Comparison of ENCODE assay signal across 8 cellular contexts in the genomic region with DNA sequence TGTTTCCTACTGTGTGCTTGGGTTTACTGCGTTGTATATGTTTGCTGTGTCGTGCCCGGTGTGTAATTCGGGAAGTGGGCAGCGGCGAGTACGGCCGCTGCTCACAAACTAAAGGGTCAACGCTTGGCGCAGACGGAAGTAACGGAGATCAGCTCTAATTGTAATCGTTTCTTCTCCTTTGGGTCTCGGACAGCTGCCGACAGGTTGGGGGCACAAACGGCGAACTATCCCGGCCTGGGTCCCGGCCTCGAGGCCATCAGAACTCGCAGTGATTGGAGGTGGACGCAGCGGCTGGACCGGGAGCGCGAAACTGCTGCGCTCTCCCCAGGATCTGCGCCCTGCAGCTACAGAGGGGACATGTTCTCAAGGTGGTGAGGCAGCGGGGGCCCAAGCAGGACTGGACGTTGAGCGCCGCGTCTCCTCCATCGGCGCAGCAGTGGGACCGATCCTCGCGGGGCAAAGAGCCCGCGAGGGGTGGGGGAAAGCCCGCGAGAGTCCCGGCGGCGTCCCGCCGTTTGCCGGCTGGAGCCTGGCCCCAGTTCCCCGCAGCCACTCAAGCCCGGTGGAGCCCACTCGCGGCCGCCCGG. TPM values are rescaled to one million over a fixed set of nuclear protein-coding genes. Genes with fewer than 3 reads are reported as not detected.
A peak's percentile ranks its signal among the peaks of the same experiment; 100 is the strongest.
DNase-seq lines count a peak whose midpoint lies in the region; ATAC-seq and TF ChIP-seq lines count a peak whose summit lies in the region.

No MANE protein-coding gene starts in this region.

- CTCF ChIA-PET in HEK293T (lab: Yijun Ruan, JAX): no interaction called here

- H3K27ac ChIP-seq in HUES48 (ENCODE audit: low read depth, low read length) (peak overlapping the region; percentile 63), iPS-18a (ENCODE audit: low read length) (no peak overlapping the region)

- no peaks in the 10 kb centered on the region for H3K36me3 Mint-ChIP-seq in activated naive CD8-positive, alpha-beta T cell treated with anti-CD3 and anti-CD28 coated beads, Interleukin-2, amount 10 ng/mL, durations not matched to agents 7 days and 5 days

- H3K9me3 ChIP-seq in HUES48 (ENCODE audit: control insufficient read depth, insufficient read depth, low read length) (no peaks in the 10 kb centered on the region), iPS-18a (ENCODE audit: control insufficient read depth, low read depth, low read length) (no peaks in the 10 kb centered on the region), skeletal muscle satellite cell (replicated peaks; ENCODE audit: low read length) (peaks cover 12% of the 10 kb centered on the region)

- H3K4me1 Mint-ChIP-seq in activated naive CD8-positive, alpha-beta T cell treated with anti-CD3 and anti-CD28 coated beads, Interleukin-2, amount 10 ng/mL, durations not matched to agents 7 days and 5 days: peaks cover 3% of the 10 kb centered on the region

- H3K27ac Mint-ChIP-seq in activated naive CD8-positive, alpha-beta T cell treated with anti-CD3 and anti-CD28 coated beads, Interleukin-2, amount 10 ng/mL, durations not matched to agents 7 days and 5 days: peak overlapping the region; percentile 50

- ATAC-seq in activated naive CD8-positive, alpha-beta T cell treated with anti-CD3 and anti-CD28 coated beads, Interleukin-2, amount 10 ng/mL, durations not matched to agents 7 days and 5 days (ENCODE audit: low read depth): no peak
- no peak for ATAC-seq in HG02678 (IDR thresholded peaks at IDR 0.05; ENCODE audit: unreplicated experiment)
- ATAC-seq in activated CD4-positive, CD25-positive, alpha-beta regulatory T cell treated with anti-CD3 and anti-CD28 coated beads, Interleukin-2, amount 50 U/mL, for 24 hours: no peak

- H3K27me3 ChIP-seq in HUES48 (ENCODE audit: control insufficient read depth, insufficient read depth, low read length): peaks cover 6% of the 10 kb centered on the region; the same call in 1 of the 2 replicates
- peaks cover 9% of the 10 kb centered on the region for H3K27me3 ChIP-seq in iPS-18a (ENCODE audit: control insufficient read depth, insufficient read depth, low read length)
- peaks cover 42% of the 10 kb centered on the region for H3K27me3 ChIP-seq in skeletal muscle satellite cell (ENCODE audit: control insufficient read depth, insufficient read depth, low read length)

- no peak for DNase-seq in activated naive CD8-positive, alpha-beta T cell treated with anti-CD3 and anti-CD28 coated beads, Interleukin-2, amount 10 ng/mL, durations not matched to agents 7 days and 5 days
- no peak for DNase-seq in NCI-H510A treated with DMSO at 0.1 percent for 48 hours (lab: John Stamatoyannopoulos, UW)
- DNase-seq in HEK293T (ENCODE audit: extremely low spot score): no peak

- H3K36me3 ChIP-seq in HUES48 (ENCODE audit: control insufficient read depth, insufficient read depth, low read length): peaks cover 25% of the 10 kb centered on the region
- peaks cover 8% of the 10 kb centered on the region for H3K36me3 ChIP-seq in iPS-18a (ENCODE audit: control insufficient read depth, low read depth, low read length)
- H3K36me3 ChIP-seq in skeletal muscle satellite cell (ENCODE audit: insufficient read depth, low read length): no peaks in the 10 kb centered on the region

- H3K4me1 ChIP-seq in HUES48 (ENCODE audit: control insufficient read depth, insufficient read depth, low read length) (peaks cover 43% of the 10 kb centered on the region), iPS-18a (ENCODE audit: control insufficient read depth, low read depth, low read length) (no peaks in the 10 kb centered on the region), skeletal muscle satellite cell (ENCODE audit: control insufficient read depth, insufficient read depth, low read length) (no peaks in the 10 kb centered on the region)

- H3K4me3 ChIP-seq in HUES48 (ENCODE audit: low read depth, low read length) (peak overlapping the region; percentile 87), iPS-18a (ENCODE audit: low read length) (peak overlapping the region; percentile 86), skeletal muscle satellite cell (ENCODE audit: low read length) (peak overlapping the region; percentile 50)

- POLR2A ChIA-PET in activated naive CD8-positive, alpha-beta T cell treated with anti-CD3 and anti-CD28 coated beads, Interleukin-2, amount 10 ng/mL, durations not matched to agents 7 days and 5 days (lab: Charles Lee): no interaction called here
- POLR2A ChIA-PET in HEK293T (lab: Yijun Ruan, JAX): no interaction called here

- H3K27me3 Mint-ChIP-seq in activated naive CD8-positive, alpha-beta T cell treated with anti-CD3 and anti-CD28 coated beads, Interleukin-2, amount 10 ng/mL, durations not matched to agents 7 days and 5 days: peaks cover 54% of the 10 kb centered on the region

- H3K4me3 Mint-ChIP-seq in activated naive CD8-positive, alpha-beta T cell treated with anti-CD3 and anti-CD28 coated beads, Interleukin-2, amount 10 ng/mL, durations not matched to agents 7 days and 5 days: peak overlapping the region; percentile 71

- H3K4me2 ChIP-seq in skeletal muscle satellite cell (ENCODE audit: low read length): peak overlapping the region; percentile 67

- H3K9me3 Mint-ChIP-seq in activated naive CD8-positive, alpha-beta T cell treated with anti-CD3 and anti-CD28 coated beads, Interleukin-2, amount 10 ng/mL, durations not matched to agents 7 days and 5 days: peaks cover 4% of the 10 kb centered on the region

- H3K9ac ChIP-seq in HUES48 (ENCODE audit: low read depth, low read length) (peak overlapping the region; percentile 65), iPS-18a (ENCODE audit: low read length) (peak overlapping the region; percentile 71), skeletal muscle satellite cell (ENCODE audit: low read depth, low read length) (no peak overlapping the region)

TF ChIP-seq in HEK293T, 16 proteins besides CTCF, POLR2A, EP300 and RAD21:
- TF ChIP-seq SP1 (IDR thresholded peaks at IDR 0.05) (no peak), CTBP1 (IDR thresholded peaks at IDR 0.05; ENCODE audit: borderline replicate concordance) (no peak), ZNF384 (IDR thresholded peaks at IDR 0.05) (no peak), BHLHE40 (IDR thresholded peaks at IDR 0.05; ENCODE audit: borderline replicate concordance) (no peak), ELF4 (IDR thresholded peaks at IDR 0.05) (no peak), SUZ12 (IDR thresholded peaks at IDR 0.05) (no peak), HDGF (IDR thresholded peaks at IDR 0.05; ENCODE audit: borderline replicate concordance) (no peak), TARDBP (IDR thresholded peaks at IDR 0.05) (no peak), PKNOX1 (IDR thresholded peaks at IDR 0.05) (no peak)

RNA-seq across cellular contexts. Expression of gene ZIC3, which starts 0.5 kb away (rescaled TPM):
- total RNA-seq in activated naive CD8-positive, alpha-beta T cell treated with anti-CD3 and anti-CD28 coated beads, Interleukin-2, amount 10 ng/mL, durations not matched to agents 7 days and 5 days: not detected
- not detected in 2 replicates for total RNA-seq in skeletal muscle satellite cell (2012; rRNA removed)
